ENCODE assay signal across 15 cellular contexts in genomic region chr15:73747847-73748605, GRCh38. TPM values are rescaled to one million over a fixed set of nuclear protein-coding genes. Genes with fewer than 3 reads are reported as not detected.
DNase-seq lines count a peak whose midpoint lies in the region; ATAC-seq and TF ChIP-seq lines count a peak whose summit lies in the region.
"Had no signal": no experiment of that assay in that cellular context is flagged by ENCODE, and none has a peak within 500 bp of the region (broad histone marks: within the 10 kb centered on the region; RNA-seq: fewer than 3 reads in every experiment).

No MANE protein-coding gene starts in this region.

- peak overlapping the region; percentile 83 for H3K27ac ChIP-seq in WERI-Rb-1
- H3K27ac ChIP-seq in neural progenitor cell, result no peak overlapping the region
- H3K27ac ChIP-seq in vagina, result no peak overlapping the region
- H3K27ac ChIP-seq: HL-60 had no signal

- no peak for ATAC-seq in HG03521 (IDR thresholded peaks at IDR 0.05; ENCODE audit: unreplicated experiment)

- peaks cover 12% of the 10 kb centered on the region for H3K27me3 Mint-ChIP-seq in neural progenitor cell (ENCODE audit: insufficient read depth, low read depth)

- no peak overlapping the region for H3K4me3 ChIP-seq in WERI-Rb-1 (ENCODE audit: low read depth, low read length)
- no peak overlapping the region for H3K4me3 ChIP-seq in neural progenitor cell
- H3K4me3 ChIP-seq in vagina, result no peak overlapping the region
- no peak overlapping the region for H3K4me3 ChIP-seq in HAP-1

- peak overlapping the region; percentile 53 for H3K27ac Mint-ChIP-seq in neural progenitor cell
- H3K27ac Mint-ChIP-seq: B cell; CD4-positive, alpha-beta T cell had no signal

- peak overlapping the region; percentile 54 for H3K4me3 Mint-ChIP-seq in neural progenitor cell
- H3K4me3 Mint-ChIP-seq: B cell; CD4-positive, alpha-beta T cell had no signal

- peaks cover 42% of the 10 kb centered on the region for H3K4me1 ChIP-seq in neural progenitor cell
- H3K4me1 ChIP-seq in vagina, result peaks cover 23% of the 10 kb centered on the region
- 0 out of 2 replicates have a peak, but pooled peaks cover 3% of the 10 kb centered on the region for H3K4me1 ChIP-seq in HAP-1

- peaks cover 15% of the 10 kb centered on the region for H4K20me1 ChIP-seq in neural progenitor cell (ENCODE audit: low read depth)

- H3F3A ChIP-seq in neural progenitor cell (ENCODE audit: low read depth), result peaks cover 13% of the 10 kb centered on the region

- no peak overlapping the region for H2AFZ ChIP-seq in neural progenitor cell (replicated peaks)

- TF ChIP-seq CTCF in WERI-Rb-1 (IDR thresholded peaks at IDR 0.05; ENCODE audit: low read depth, low read length) (no peak), neural progenitor cell (IDR thresholded peaks at IDR 0.05) (no peak), vagina (IDR thresholded peaks at IDR 0.05) (no peak)

- intact Hi-C loops in vagina (cut with DNase I), result no loop called here

- H3K9ac ChIP-seq in neural progenitor cell, result no peak overlapping the region

- H3K9me3 ChIP-seq in WERI-Rb-1 (ENCODE audit: severe bottlenecking) (no peaks in the 10 kb centered on the region), neural progenitor cell (ENCODE audit: low read depth) (no peaks in the 10 kb centered on the region), vagina (no peaks in the 10 kb centered on the region), HAP-1 (no peaks in the 10 kb centered on the region)

- in situ Hi-C loops in HAP-1 (cut with MboI; ENCODE audit: low sequenced_read_pairs), result no loop called here

- DNase-seq in NCI-H1694 (lab: John Stamatoyannopoulos, UW), result peak; percentile 25
- DNase-seq in NCI-H2171 treated with DMSO at 0.1 percent for 48 hours (lab: John Stamatoyannopoulos, UW), result peak; percentile 36
- DNase-seq in WERI-Rb-1, result peak; percentile 87
- peak; percentile 73 for DNase-seq in neural progenitor cell (ENCODE audit: low spot score)
- DNase-seq in vagina (ENCODE audit: extremely low spot score in 2 of 2), result no peak
- DNase-seq in HAP-1 (ENCODE audit: low spot score in 2 of 2), result no peak
- DNase-seq in NCI-H2107 treated with DMSO at 0.1 percent for 48 hours (lab: John Stamatoyannopoulos, UW; ENCODE audit: unreplicated experiment), result no peak
- DNase-seq: Calu3; CD4-positive, alpha-beta T cell; DMS153; DMS79 treated with DMSO at 0.1 percent for 48 hours; EL had no signal

- H3K4me2 ChIP-seq in neural progenitor cell, result peak overlapping the region; percentile 52

- H3K4me1 Mint-ChIP-seq in neural progenitor cell, result peaks cover 69% of the 10 kb centered on the region
- H3K4me1 Mint-ChIP-seq: B cell had no signal

- H3K27me3 ChIP-seq in WERI-Rb-1 (ENCODE audit: insufficient read depth, low read depth, severe bottlenecking) (no peaks in the 10 kb centered on the region), neural progenitor cell (peaks cover 28% of the 10 kb centered on the region), vagina (no peaks in the 10 kb centered on the region), HAP-1 (ENCODE audit: low read depth) (peaks cover 5% of the 10 kb centered on the region)

- no peaks in the 10 kb centered on the region for H3K79me2 ChIP-seq in neural progenitor cell (ENCODE audit: low read depth)

- H3K36me3 Mint-ChIP-seq in neural progenitor cell, result no peaks in the 10 kb centered on the region

- TF ChIP-seq POLR2A in vagina (IDR thresholded peaks at IDR 0.05), result no peak

- H3K36me3 ChIP-seq in WERI-Rb-1 (peaks cover 11% of the 10 kb centered on the region), neural progenitor cell (no peaks in the 10 kb centered on the region), vagina (no peaks in the 10 kb centered on the region), HAP-1 (replicated peaks) (no peaks in the 10 kb centered on the region)

- H3K9me3 Mint-ChIP-seq in neural progenitor cell, result no peaks in the 10 kb centered on the region
- H3K9me3 Mint-ChIP-seq: CD4-positive, alpha-beta T cell had no signal

RNA-seq across cellular contexts. Expression of gene INSYN1, which starts 5.1 kb away (rescaled TPM):
- total RNA-seq in neural progenitor cell (ENCODE audit: low replicate concordance) (0.17 and 1.1 TPM in 2 replicates), vagina (5.6 TPM)
- total RNA-seq: B cell; Calu3; CD4-positive, alpha-beta T cell had no signal

Comparison
In these comparisons a context has a peak if more than half of its experiments do, and no peak if none do; other contexts are left out.
1. DNase-seq: peak in NCI-H1694 (single experiment), NCI-H2171 treated with DMSO at 0.1 percent for 48 hours (single experiment), WERI-Rb-1 (single experiment) and neural progenitor cell (single experiment); none in vagina (0 of 2), HAP-1 (0 of 2) and NCI-H2107 treated with DMSO at 0.1 percent for 48 hours (single experiment).